8 cellular contexts compared by ENCODE assay signal in genomic region chr9:75087279-75087823, GRCh38. TPM values are rescaled to one million over a fixed set of nuclear protein-coding genes. Genes with fewer than 3 reads are reported as not detected.
DNase-seq lines count a peak whose midpoint lies in the region; TF ChIP-seq lines count a peak whose summit lies in the region.

No MANE protein-coding gene starts in this region.

- TF ChIP-seq CTCF in HEK293 (tag by site-specific recombination; IDR thresholded peaks at IDR 0.05), result no peak
- no peak for TF ChIP-seq CTCF in neural progenitor cell (IDR thresholded peaks at IDR 0.05)

- peak overlapping the region; percentile 90 for H2AFZ ChIP-seq in neural progenitor cell (replicated peaks)

- H3K79me2 ChIP-seq in neural progenitor cell (ENCODE audit: low read depth), result no peaks in the 10 kb centered on the region

- H3K9me3 ChIP-seq in HEK293 (ENCODE audit: control insufficient read depth, insufficient read depth, low read depth, low read length) (no peaks in the 10 kb centered on the region), neural progenitor cell (ENCODE audit: low read depth) (no peaks in the 10 kb centered on the region)

- H3K4me3 ChIP-seq in HEK293 (ENCODE audit: low read depth, low read length) (peak overlapping the region; percentile 97), neural progenitor cell (peak overlapping the region; percentile 74)

- CTCF ChIA-PET in HEK293 (lab: Yijun Ruan, JAX), result interaction anchor here (0.6 to 1.1 kb wide), 2 partner anchors 12 to 64 kb away, joined by 3 read pairs; no protein-coding TSS in a partner anchor

- H3K4me2 ChIP-seq in neural progenitor cell, result peak overlapping the region; percentile 79

- H3K4me3 Mint-ChIP-seq in neural progenitor cell, result peak overlapping the region; percentile 94

- H3K27me3 Mint-ChIP-seq in neural progenitor cell (ENCODE audit: insufficient read depth, low read depth), result peaks cover 3% of the 10 kb centered on the region

- peaks cover 32% of the 10 kb centered on the region for H3K4me1 Mint-ChIP-seq in neural progenitor cell

- peak; percentile 28 for DNase-seq in NCI-H345 (lab: John Stamatoyannopoulos, UW)
- DNase-seq in NCI-H345 treated with DMSO at 0.1 percent for 48 hours (lab: John Stamatoyannopoulos, UW; ENCODE audit: unreplicated experiment), result no peak
- DNase-seq in NCI-H2107 (lab: John Stamatoyannopoulos, UW), result peak; percentile 7
- peak; percentile 30 for DNase-seq in activated T-cell treated with anti-CD3 and anti-CD28 coated beads for 24 hours (ENCODE audit: low read depth)
- DNase-seq in fibroblast of gingiva (ENCODE audit: low read depth), result peak; percentile 65
- peak; percentile 65 for DNase-seq in neural progenitor cell (ENCODE audit: low spot score)
- DNase-seq in SHP77 treated with DMSO at 0.1 percent for 48 hours (lab: John Stamatoyannopoulos, UW), result no peak

- peaks cover 16% of the 10 kb centered on the region for H3K27me3 ChIP-seq in neural progenitor cell

- H3K27ac ChIP-seq in HEK293 (ENCODE audit: extremely low read depth, low read depth, low read length) (peak overlapping the region; percentile 60; the same call in 1 of the 2 replicates), neural progenitor cell (no peak overlapping the region)

- H3K9me3 Mint-ChIP-seq in neural progenitor cell, result no peaks in the 10 kb centered on the region

- no peaks in the 10 kb centered on the region for H4K20me1 ChIP-seq in neural progenitor cell (ENCODE audit: low read depth)

- H3K27ac Mint-ChIP-seq in neural progenitor cell, result no peak overlapping the region

- peaks cover 0 to 4% of the 10 kb centered on the region in 2 experiments; a peak in 1 of 3 replicates for H3K36me3 ChIP-seq in HEK293 (ENCODE audit: control insufficient read depth in 2 of 2, insufficient read depth in 1 of 2, low read length in 2 of 2)
- no peaks in the 10 kb centered on the region for H3K36me3 ChIP-seq in neural progenitor cell

- H3F3A ChIP-seq in neural progenitor cell (ENCODE audit: low read depth), result peaks cover 14% of the 10 kb centered on the region

- 0 out of 2 replicates have a peak, but pooled peaks cover 7% of the 10 kb centered on the region for H3K4me1 ChIP-seq in HEK293 (ENCODE audit: control insufficient read depth, insufficient read depth, low read length)
- H3K4me1 ChIP-seq in neural progenitor cell, result no peaks in the 10 kb centered on the region

- H3K9ac ChIP-seq in neural progenitor cell, result no peak overlapping the region

- POLR2A ChIA-PET in HEK293 (lab: Yijun Ruan, JAX), result interaction anchor here (0.7 to 2.3 kb wide), 7 partner anchors 8 to 1307 kb away, joined by 3 to 24 read pairs (median 4); partner anchors contain the start of genes C9orf40, CARNMT1 and RFK

- no peaks in the 10 kb centered on the region for H3K36me3 Mint-ChIP-seq in neural progenitor cell

TF ChIP-seq in HEK293, 187 proteins besides CTCF, POLR2A, EP300 and RAD21:
- TF ChIP-seq ZBTB17 (tag by site-specific recombination; IDR thresholded peaks at IDR 0.05) (peak; percentile 57), PRDM6 (tag by site-specific recombination; IDR thresholded peaks at IDR 0.05) (0 out of 2 replicates have a peak, but pooled peaks have one; percentile 18), ZBTB11 (tag by site-specific recombination; conservative IDR thresholded peaks at IDR 0.05; ENCODE audit: low read depth) (0 out of 2 replicates have a peak, but pooled peaks have one; percentile 25), ZNF335 (tag by site-specific recombination; conservative IDR thresholded peaks at IDR 0.05) (peak; percentile 93), OVOL3 (tag by site-specific recombination; IDR thresholded peaks at IDR 0.05) (no peak), ZSCAN18 (tag by site-specific recombination; IDR thresholded peaks at IDR 0.05) (no peak)

RNA-seq across cellular contexts. Expression of gene NMRK1, which starts 0.6 kb away (rescaled TPM):
- total RNA-seq in neural progenitor cell (ENCODE audit: low replicate concordance), result 1.7 and 2.3 TPM in 2 replicates

RNA-seq across cellular contexts. Expression of gene OSTF1, which starts 1.0 kb away (rescaled TPM):
- 1.3 and 2.7 TPM in 2 replicates for total RNA-seq in neural progenitor cell (ENCODE audit: low replicate concordance)

RNA-seq across cellular contexts. Expression of gene CARNMT1, which starts 59.3 kb away (rescaled TPM):
- 37.2 and 41.1 TPM in 2 replicates for total RNA-seq in neural progenitor cell (ENCODE audit: low replicate concordance)

Comparison
In these comparisons a context has a peak if more than half of its experiments do, and no peak if none do; other contexts are left out.
1. DNase-seq: peak in NCI-H345 (single experiment), NCI-H2107 (single experiment), activated T-cell treated with anti-CD3 and anti-CD28 coated beads for 24 hours (single experiment), fibroblast of gingiva (single experiment) and neural progenitor cell (single experiment); none in NCI-H345 treated with DMSO at 0.1 percent for 48 hours (single experiment) and SHP77 treated with DMSO at 0.1 percent for 48 hours (single experiment).